In genomic region chr15:42272768-42273098, GRCh38 we compare ENCODE assay signal across 1 cellular context.
TF ChIP-seq lines count a peak whose summit lies in the region.

No MANE protein-coding gene starts in this region.

TF ChIP-seq in H1, 55 proteins besides CTCF, POLR2A, EP300 and RAD21:
- no peak for TF ChIP-seq CBX8 (IDR thresholded peaks at IDR 0.05; ENCODE audit: borderline replicate concordance, low read depth, low read length)
- no peak for TF ChIP-seq POU5F1 (IDR thresholded peaks at IDR 0.05; ENCODE audit: low read depth, low read length)
- no peak for TF ChIP-seq MAFK (IDR thresholded peaks at IDR 0.05; ENCODE audit: low read depth, low read length)
- no peak for TF ChIP-seq JUN (IDR thresholded peaks at IDR 0.05; ENCODE audit: low read depth, low read length)
- TF ChIP-seq BRCA1 (IDR thresholded peaks at IDR 0.05; ENCODE audit: low read depth, low read length): no peak
- no peak for TF ChIP-seq NRF1 (IDR thresholded peaks at IDR 0.05; ENCODE audit: low read depth, low read length)
- no peak for TF ChIP-seq SP4 (IDR thresholded peaks at IDR 0.05; ENCODE audit: low read length)
- TF ChIP-seq ZNF274 (IDR thresholded peaks at IDR 0.05; ENCODE audit: borderline replicate concordance, extremely low read depth, low read length): no peak
- no peak for TF ChIP-seq RFX5 (IDR thresholded peaks at IDR 0.05; ENCODE audit: borderline replicate concordance, low read depth, low read length)
- TF ChIP-seq CHD1 (IDR thresholded peaks at IDR 0.05; ENCODE audit: low read depth, low read length): no peak
- TF ChIP-seq KDM4A (IDR thresholded peaks at IDR 0.05; ENCODE audit: low read depth, low read length, severe bottlenecking): no peak
- no peak for TF ChIP-seq ASH2L (IDR thresholded peaks at IDR 0.05; ENCODE audit: low read length)
- no peak for TF ChIP-seq EZH2 (IDR thresholded peaks at IDR 0.05; ENCODE audit: low read depth, low read length, severe bottlenecking)
- TF ChIP-seq, protein P1, sequence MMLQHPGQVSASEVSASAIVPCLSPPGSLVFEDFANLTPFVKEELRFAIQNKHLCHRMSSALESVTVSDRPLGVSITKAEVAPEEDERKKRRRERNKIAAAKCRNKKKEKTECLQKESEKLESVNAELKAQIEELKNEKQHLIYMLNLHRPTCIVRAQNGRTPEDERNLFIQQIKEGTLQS (IDR thresholded peaks at IDR 0.05; ENCODE audit: insufficient read depth, low read depth, low read length): no peak
- TF ChIP-seq KDM1A (IDR thresholded peaks at IDR 0.05; ENCODE audit: borderline replicate concordance, low read length): no peak
- TF ChIP-seq, protein P2, sequence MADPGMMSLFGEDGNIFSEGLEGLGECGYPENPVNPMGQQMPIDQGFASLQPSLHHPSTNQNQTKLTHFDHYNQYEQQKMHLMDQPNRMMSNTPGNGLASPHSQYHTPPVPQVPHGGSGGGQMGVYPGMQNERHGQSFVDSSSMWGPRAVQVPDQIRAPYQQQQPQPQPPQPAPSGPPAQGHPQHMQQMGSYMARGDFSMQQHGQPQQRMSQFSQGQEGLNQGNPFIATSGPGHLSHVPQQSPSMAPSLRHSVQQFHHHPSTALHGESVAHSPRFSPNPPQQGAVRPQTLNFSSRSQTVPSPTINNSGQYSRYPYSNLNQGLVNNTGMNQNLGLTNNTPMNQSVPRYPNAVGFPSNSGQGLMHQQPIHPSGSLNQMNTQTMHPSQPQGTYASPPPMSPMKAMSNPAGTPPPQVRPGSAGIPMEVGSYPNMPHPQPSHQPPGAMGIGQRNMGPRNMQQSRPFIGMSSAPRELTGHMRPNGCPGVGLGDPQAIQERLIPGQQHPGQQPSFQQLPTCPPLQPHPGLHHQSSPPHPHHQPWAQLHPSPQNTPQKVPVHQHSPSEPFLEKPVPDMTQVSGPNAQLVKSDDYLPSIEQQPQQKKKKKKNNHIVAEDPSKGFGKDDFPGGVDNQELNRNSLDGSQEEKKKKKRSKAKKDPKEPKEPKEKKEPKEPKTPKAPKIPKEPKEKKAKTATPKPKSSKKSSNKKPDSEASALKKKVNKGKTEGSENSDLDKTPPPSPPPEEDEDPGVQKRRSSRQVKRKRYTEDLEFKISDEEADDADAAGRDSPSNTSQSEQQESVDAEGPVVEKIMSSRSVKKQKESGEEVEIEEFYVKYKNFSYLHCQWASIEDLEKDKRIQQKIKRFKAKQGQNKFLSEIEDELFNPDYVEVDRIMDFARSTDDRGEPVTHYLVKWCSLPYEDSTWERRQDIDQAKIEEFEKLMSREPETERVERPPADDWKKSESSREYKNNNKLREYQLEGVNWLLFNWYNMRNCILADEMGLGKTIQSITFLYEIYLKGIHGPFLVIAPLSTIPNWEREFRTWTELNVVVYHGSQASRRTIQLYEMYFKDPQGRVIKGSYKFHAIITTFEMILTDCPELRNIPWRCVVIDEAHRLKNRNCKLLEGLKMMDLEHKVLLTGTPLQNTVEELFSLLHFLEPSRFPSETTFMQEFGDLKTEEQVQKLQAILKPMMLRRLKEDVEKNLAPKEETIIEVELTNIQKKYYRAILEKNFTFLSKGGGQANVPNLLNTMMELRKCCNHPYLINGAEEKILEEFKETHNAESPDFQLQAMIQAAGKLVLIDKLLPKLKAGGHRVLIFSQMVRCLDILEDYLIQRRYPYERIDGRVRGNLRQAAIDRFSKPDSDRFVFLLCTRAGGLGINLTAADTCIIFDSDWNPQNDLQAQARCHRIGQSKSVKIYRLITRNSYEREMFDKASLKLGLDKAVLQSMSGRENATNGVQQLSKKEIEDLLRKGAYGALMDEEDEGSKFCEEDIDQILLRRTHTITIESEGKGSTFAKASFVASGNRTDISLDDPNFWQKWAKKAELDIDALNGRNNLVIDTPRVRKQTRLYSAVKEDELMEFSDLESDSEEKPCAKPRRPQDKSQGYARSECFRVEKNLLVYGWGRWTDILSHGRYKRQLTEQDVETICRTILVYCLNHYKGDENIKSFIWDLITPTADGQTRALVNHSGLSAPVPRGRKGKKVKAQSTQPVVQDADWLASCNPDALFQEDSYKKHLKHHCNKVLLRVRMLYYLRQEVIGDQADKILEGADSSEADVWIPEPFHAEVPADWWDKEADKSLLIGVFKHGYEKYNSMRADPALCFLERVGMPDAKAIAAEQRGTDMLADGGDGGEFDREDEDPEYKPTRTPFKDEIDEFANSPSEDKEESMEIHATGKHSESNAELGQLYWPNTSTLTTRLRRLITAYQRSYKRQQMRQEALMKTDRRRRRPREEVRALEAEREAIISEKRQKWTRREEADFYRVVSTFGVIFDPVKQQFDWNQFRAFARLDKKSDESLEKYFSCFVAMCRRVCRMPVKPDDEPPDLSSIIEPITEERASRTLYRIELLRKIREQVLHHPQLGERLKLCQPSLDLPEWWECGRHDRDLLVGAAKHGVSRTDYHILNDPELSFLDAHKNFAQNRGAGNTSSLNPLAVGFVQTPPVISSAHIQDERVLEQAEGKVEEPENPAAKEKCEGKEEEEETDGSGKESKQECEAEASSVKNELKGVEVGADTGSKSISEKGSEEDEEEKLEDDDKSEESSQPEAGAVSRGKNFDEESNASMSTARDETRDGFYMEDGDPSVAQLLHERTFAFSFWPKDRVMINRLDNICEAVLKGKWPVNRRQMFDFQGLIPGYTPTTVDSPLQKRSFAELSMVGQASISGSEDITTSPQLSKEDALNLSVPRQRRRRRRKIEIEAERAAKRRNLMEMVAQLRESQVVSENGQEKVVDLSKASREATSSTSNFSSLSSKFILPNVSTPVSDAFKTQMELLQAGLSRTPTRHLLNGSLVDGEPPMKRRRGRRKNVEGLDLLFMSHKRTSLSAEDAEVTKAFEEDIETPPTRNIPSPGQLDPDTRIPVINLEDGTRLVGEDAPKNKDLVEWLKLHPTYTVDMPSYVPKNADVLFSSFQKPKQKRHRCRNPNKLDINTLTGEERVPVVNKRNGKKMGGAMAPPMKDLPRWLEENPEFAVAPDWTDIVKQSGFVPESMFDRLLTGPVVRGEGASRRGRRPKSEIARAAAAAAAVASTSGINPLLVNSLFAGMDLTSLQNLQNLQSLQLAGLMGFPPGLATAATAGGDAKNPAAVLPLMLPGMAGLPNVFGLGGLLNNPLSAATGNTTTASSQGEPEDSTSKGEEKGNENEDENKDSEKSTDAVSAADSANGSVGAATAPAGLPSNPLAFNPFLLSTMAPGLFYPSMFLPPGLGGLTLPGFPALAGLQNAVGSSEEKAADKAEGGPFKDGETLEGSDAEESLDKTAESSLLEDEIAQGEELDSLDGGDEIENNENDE (IDR thresholded peaks at IDR 0.05; ENCODE audit: insufficient replicate concordance, low read length): no peak
- no peak for TF ChIP-seq SIX5 (IDR thresholded peaks at IDR 0.05; ENCODE audit: low read depth, low read length)
- TF ChIP-seq POLR2AphosphoS5 (IDR thresholded peaks at IDR 0.05; ENCODE audit: low read depth, low read length): no peak
